ENCODE assay signal across 30 cellular contexts in the genomic region with DNA sequence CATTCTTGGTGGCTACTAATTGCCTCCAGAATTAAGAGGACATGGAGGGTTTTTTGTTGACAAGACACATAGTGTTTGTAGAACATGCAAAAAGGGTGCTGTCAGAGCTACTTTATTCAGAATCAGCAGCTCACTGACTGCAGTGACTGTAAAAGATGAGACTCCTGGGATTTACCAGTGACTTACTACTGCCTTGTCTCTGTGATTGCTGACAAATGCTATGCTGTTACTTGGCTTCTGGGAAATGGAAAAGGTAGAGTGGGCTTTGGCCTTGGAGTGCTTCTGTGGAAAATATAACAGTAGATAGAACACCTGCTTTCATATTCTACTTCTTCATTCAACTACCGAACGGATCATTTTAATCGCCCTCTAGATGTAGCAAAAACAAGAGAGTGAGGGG. TPM values are rescaled to one million over a fixed set of nuclear protein-coding genes. Genes with fewer than 3 reads are reported as not detected.
"Had no signal": no experiment of that assay in that cellular context is flagged by ENCODE, and none has a peak within 500 bp of the region (broad histone marks: within the 10 kb centered on the region; RNA-seq: fewer than 3 reads in every experiment).

No MANE protein-coding gene starts in this region.

- FAIRE-seq: astrocyte, colon, endometrium, endothelial cell of umbilical vein had no signal

- ATAC-seq: activated naive CD4-positive, alpha-beta T cell treated with anti-CD3 and anti-CD28 coated beads, Interleukin-2, amount 50 U/mL, for 72 hours; activated T-cell treated with anti-CD3 and anti-CD28 coated beads, Interleukin-2, amount 50 U/mL, for 72 hours; gastroesophageal sphincter; heart right ventricle had no signal

- H3K36me3 ChIP-seq: brain microvascular endothelial cell, esophagus squamous epithelium, gastroesophageal sphincter, heart right ventricle had no signal

- H3K4me1 ChIP-seq: esophagus squamous epithelium, heart right ventricle had no signal

- H3K4me3 ChIP-seq: esophagus squamous epithelium, gastroesophageal sphincter, heart right ventricle had no signal

- H3K27me3 ChIP-seq: brain microvascular endothelial cell, esophagus squamous epithelium, gastroesophageal sphincter, heart right ventricle had no signal

- H3K27ac ChIP-seq: brain microvascular endothelial cell, epithelial cell of prostate, esophagus squamous epithelium, gastroesophageal sphincter, heart right ventricle had no signal

- DNase-seq: activated CD4-positive, alpha-beta memory T cell treated with anti-CD3 and anti-CD28 coated beads, Interleukin-2, amount 10 ng/mL, durations not matched to agents 7 days and 5 days; activated CD4-positive, alpha-beta T cell treated with anti-CD3 and anti-CD28 coated beads for 1 hour; activated CD4-positive, alpha-beta T cell treated with anti-CD3 and anti-CD28 coated beads for 4 hours; activated CD4-positive, alpha-beta T cell treated with anti-CD3 and anti-CD28 coated beads, Interleukin-2, amount 10 ng/mL, durations not matched to agents 7 days and 5 days; activated CD4-positive, alpha-beta T cell treated with anti-CD3 and anti-CD28 coated beads, Interleukin-2, amount 50 U/mL, for 4 hours; activated CD8-positive, alpha-beta memory T cell treated with anti-CD3 and anti-CD28 coated beads, Interleukin-2, amount 50 U/mL, for 48 hours; activated gamma-delta T cell; activated naive CD4-positive, alpha-beta T cell; activated naive CD4-positive, alpha-beta T cell treated with anti-CD3 and anti-CD28 coated beads, Interleukin-2, amount 10 ng/mL, durations not matched to agents 7 days and 5 days; activated naive CD8-positive, alpha-beta T cell treated with anti-CD3 and anti-CD28 coated beads, Interleukin-2, amount 10 ng/mL, durations not matched to agents 7 days and 5 days; activated T-cell treated with anti-CD3 and anti-CD28 coated beads for 4 hours; activated T-cell treated with anti-CD3 and anti-CD28 coated beads, Interleukin-2, amount 50 U/mL, for 24 hours; activated T-cell treated with anti-CD3 and anti-CD28 coated beads, Interleukin-2, amount 50 U/mL, for 72 hours; brain microvascular endothelial cell; caudate nucleus; cortex of kidney; dermis blood vessel endothelial cell; effector CD8-positive, alpha-beta T cell; esophagus squamous epithelium; foreskin melanocyte; heart right ventricle; T-helper 2 cell had no signal

- H3K9me3 ChIP-seq: esophagus squamous epithelium, gastroesophageal sphincter, heart right ventricle had no signal

RNA-seq across cellular contexts. Expression of gene GREB1L, which starts 47.8 kb away (rescaled TPM):
- total RNA-seq: activated CD4-positive, alpha-beta memory T cell treated with anti-CD3 and anti-CD28 coated beads, Interleukin-2, amount 10 ng/mL, durations not matched to agents 7 days and 5 days; activated CD4-positive, alpha-beta T cell treated with anti-CD3 and anti-CD28 coated beads, Interleukin-2, amount 10 ng/mL, durations not matched to agents 7 days and 5 days; activated naive CD4-positive, alpha-beta T cell treated with anti-CD3 and anti-CD28 coated beads, Interleukin-2, amount 50 U/mL, for 72 hours; activated naive CD8-positive, alpha-beta T cell treated with anti-CD3 and anti-CD28 coated beads, Interleukin-2, amount 10 ng/mL, durations not matched to agents 7 days and 5 days; activated T-cell treated with anti-CD3 and anti-CD28 coated beads, Interleukin-2, amount 50 U/mL, for 72 hours; T-helper 1 cell treated with Interleukin-12 subunit alpha and Interleukin-12 subunit beta and Interleukin-4 antibody, amounts not matched to agents 30 ng/mL and 1 ng/mL, for 36 hours had no signal
